In genomic region chr16:31473300-31474052, GRCh38 we compare ENCODE assay signal across 11 cellular contexts. TPM values are rescaled to one million over a fixed set of nuclear protein-coding genes. Genes with fewer than 3 reads are reported as not detected.
DNase-seq lines count a peak whose midpoint lies in the region; TF ChIP-seq lines count a peak whose summit lies in the region.
"Had no signal": no experiment of that assay in that cellular context is flagged by ENCODE, and none has a peak within 500 bp of the region (broad histone marks: within the 10 kb centered on the region; RNA-seq: fewer than 3 reads in every experiment).

No MANE protein-coding gene starts in this region.

- no peaks in the 10 kb centered on the region for H3K27me3 ChIP-seq in mammary epithelial cell (ENCODE audit: insufficient read depth, low read length)
- H3K27me3 ChIP-seq in ascending aorta = no peaks in the 10 kb centered on the region
- no peaks in the 10 kb centered on the region for H3K27me3 ChIP-seq in transverse colon

- no peak overlapping the region for H3K27ac ChIP-seq in mammary epithelial cell (ENCODE audit: insufficient read depth, low read depth, low read length)
- peak overlapping the region; percentile 96 to 100 for H3K27ac ChIP-seq in ascending aorta
- H3K27ac ChIP-seq in transverse colon = peak overlapping the region; percentile 90 to 98 (median 93)

- H3K36me3 ChIP-seq in mammary epithelial cell (ENCODE audit: insufficient read depth, low read length) = peaks cover 10% of the 10 kb centered on the region
- H3K36me3 ChIP-seq in ascending aorta = peaks cover 49 to 54% of the 10 kb centered on the region in 2 donors
- H3K36me3 ChIP-seq in transverse colon = no peaks in the 10 kb centered on the region

- no peaks in the 10 kb centered on the region for H3K9me3 Mint-ChIP-seq in MCF 10A (ENCODE audit: unreplicated experiment)
- H3K9me3 Mint-ChIP-seq in mesothelial cell of epicardium = no peaks in the 10 kb centered on the region

- WGBS in mammary epithelial cell (ENCODE audit: low coverage, missing lambda C conversion rate) = 87% methylated on average over 14 of the region's 17 CpGs
- WGBS in transverse colon (ENCODE audit: low coverage in 1 of 2), 2 donors = 87% methylated on average over 17 of the region's 17 CpGs; no CpG with 5 or more reads in 1 of the 2 donors

- dilution Hi-C loops in mammary epithelial cell (cut with HindIII; ENCODE audit: low sequenced_read_pairs) = loop anchor here (25.0 kb wide), 1 partner anchor 286 kb away; the partner anchor contains the start of gene FUS

- no peak overlapping the region for H3K4me3 ChIP-seq in mammary epithelial cell (replicated peaks in 1 of 3; ENCODE audit: insufficient read depth in 1 of 3, low read depth in 2 of 3, low read length in 3 of 3)
- peak overlapping the region; percentile 30 to 91 for H3K4me3 ChIP-seq in ascending aorta
- H3K4me3 ChIP-seq in transverse colon = peak overlapping the region in 2 of 4 donors; percentile 58 to 65
- H3K4me3 ChIP-seq: GM12878 had no signal

- DNase-seq in MCF 10A (ENCODE audit: unreplicated experiment) (no peak), mammary epithelial cell (no peak), ascending aorta (ENCODE audit: low spot score in 2 of 2) (no peak), mesothelial cell of epicardium (ENCODE audit: low spot score in 2 of 2, unreplicated experiment in 2 of 2) (no peak), transverse colon (no peak), kidney glomerular epithelial cell (lab: John Stamatoyannopoulos, UW) (no peak), islet precursor cell (no peak), NCI-H82 treated with DMSO at 0.1 percent for 48 hours (lab: John Stamatoyannopoulos, UW; ENCODE audit: unreplicated experiment) (no peak)
- DNase-seq: NCI-H524 treated with DMSO at 0.1 percent for 48 hours had no signal

- no peak overlapping the region for H3K4me2 ChIP-seq in mammary epithelial cell (ENCODE audit: insufficient read depth, low read depth, low read length)

- H3K4me3 Mint-ChIP-seq in MCF 10A (ENCODE audit: unreplicated experiment) (peak overlapping the region; percentile 91), mesothelial cell of epicardium (peak overlapping the region; percentile 78)

- no peak overlapping the region for H2AFZ ChIP-seq in mammary epithelial cell (ENCODE audit: low read depth, low read length)

- H4K20me1 ChIP-seq in mammary epithelial cell (ENCODE audit: insufficient read depth, low read length) = no peaks in the 10 kb centered on the region

- peak overlapping the region; percentile 22 for H3K27ac Mint-ChIP-seq in MCF 10A (ENCODE audit: low read depth, unreplicated experiment)
- H3K27ac Mint-ChIP-seq in mesothelial cell of epicardium = peak overlapping the region; percentile 71

- H3K27me3 Mint-ChIP-seq in MCF 10A (ENCODE audit: insufficient read depth, unreplicated experiment) = no peaks in the 10 kb centered on the region
- H3K27me3 Mint-ChIP-seq in mesothelial cell of epicardium (ENCODE audit: low read depth) = peaks cover 48% of the 10 kb centered on the region

- no peak for TF ChIP-seq CTCF in MCF 10A (IDR thresholded peaks at IDR 0.05; ENCODE audit: unreplicated experiment)
- no peak for TF ChIP-seq CTCF in mammary epithelial cell (conservative IDR thresholded peaks at IDR 0.05 in 1 of 2, IDR thresholded peaks at IDR 0.05 in 1 of 2; ENCODE audit: extremely low read depth in 1 of 2, insufficient read depth in 1 of 2, low read depth in 1 of 2, low read length in 2 of 2)
- TF ChIP-seq CTCF in ascending aorta (IDR thresholded peaks at IDR 0.05) = no peak
- TF ChIP-seq CTCF in mesothelial cell of epicardium (IDR thresholded peaks at IDR 0.05; ENCODE audit: unreplicated experiment) = no peak
- no peak for TF ChIP-seq CTCF in transverse colon (IDR thresholded peaks at IDR 0.05)

- CTCF ChIA-PET in MCF 10A (lab: Yijun Ruan, JAX) (interaction anchor here (3.5 kb wide), 1 partner anchor 13 kb away, joined by 14 read pairs; no protein-coding TSS in a partner anchor), mammary epithelial cell (lab: Charles Lee; ENCODE audit: low non-redundant PET) (interaction anchor here (0.5 to 0.6 kb wide), 2 partner anchors 13 to 55 kb away, joined by 3 to 12 read pairs; no protein-coding TSS in a partner anchor)

- H3K4me1 ChIP-seq in mammary epithelial cell (ENCODE audit: insufficient read depth, low read length) = peaks cover 8% of the 10 kb centered on the region
- H3K4me1 ChIP-seq in ascending aorta = peaks cover 0 to 26% of the 10 kb centered on the region in 2 donors
- peaks cover 13 to 60% (median 43%) of the 10 kb centered on the region in 4 donors for H3K4me1 ChIP-seq in transverse colon

- intact Hi-C loops in MCF 10A (cut with micrococcal nuclease) (no loop called here), mammary epithelial cell (cut with micrococcal nuclease) (loop anchor here (2.0 kb wide), 2 partner anchors 15 to 395 kb away; partner anchors contain the start of gene ARMC5), ascending aorta (cut with DNase I) (loop anchor here (10.0 kb wide), 1 partner anchor 241 kb away; a partner anchor contains a TSS), transverse colon (cut with DNase I; ENCODE audit: low total_unique reads) (no loop called here)

- H3K9ac ChIP-seq in mammary epithelial cell (ENCODE audit: insufficient read depth, low read length) = no peak overlapping the region

- BruUV-seq in MCF 10A (replicated peaks; lab: Mats Ljungman, UMichigan) (no TSS peak), mammary epithelial cell (replicated peaks; lab: Mats Ljungman, UMichigan) (no TSS peak)

- peaks cover 11% of the 10 kb centered on the region for H3K36me3 Mint-ChIP-seq in MCF 10A (ENCODE audit: insufficient read depth, unreplicated experiment)
- peaks cover 6% of the 10 kb centered on the region for H3K36me3 Mint-ChIP-seq in mesothelial cell of epicardium

- H3K9me3 ChIP-seq in mammary epithelial cell (replicated peaks; ENCODE audit: insufficient read depth, low read length) (no peaks in the 10 kb centered on the region), ascending aorta (no peaks in the 10 kb centered on the region), transverse colon (no peaks in the 10 kb centered on the region)

- no peak for TF ChIP-seq POLR2A in transverse colon (IDR thresholded peaks at IDR 0.05)

- no peak for TF ChIP-seq EP300 in transverse colon (IDR thresholded peaks at IDR 0.05; ENCODE audit: low read depth)

- POLR2A ChIA-PET in MCF 10A (lab: Yijun Ruan, JAX) = no interaction called here

- H3K4me1 Mint-ChIP-seq in MCF 10A (ENCODE audit: insufficient read depth, unreplicated experiment) (peaks cover 22% of the 10 kb centered on the region), mesothelial cell of epicardium (peaks cover 33% of the 10 kb centered on the region)

- in situ Hi-C loops in mammary epithelial cell (cut with MboI; ENCODE audit: low sequenced_read_pairs in 2 of 2) (loop anchor here (10.0 to 25.0 kb wide), 2 partner anchors 221 to 389 kb away; partner anchors contain the start of gene ZNF267 (in 1 of the 2)), transverse colon (cut with MboI; ENCODE audit: low pct_ligation_motif_present in 1 of 4, low pct_unique_long_range_greater_than_20kb in 1 of 4, low sequenced_read_pairs in 3 of 4) (loop anchor here in 2 of 4 donors (25.0 kb wide), 2 partner anchors 414 to 486 kb away; partner anchors contain the start of gene HSD3B7 (in 1 of the 2))

- no peaks in the 10 kb centered on the region for H3K79me2 ChIP-seq in mammary epithelial cell (ENCODE audit: insufficient read depth, low read length)

RNA-seq across cellular contexts. Expression of gene TGFB1I1, which starts 1.5 kb away (rescaled TPM):
- total RNA-seq in MCF 10A (2022) (14.2 and 14.7 TPM in 2 replicates), mammary epithelial cell (10 to 100 TPM; 45.4 to 50.7 TPM), ascending aorta (325 TPM), mesothelial cell of epicardium (35.5 to 39.4 TPM (median 38.1 TPM) in 3 replicates), transverse colon (100 to 1,000 TPM in 1 of 4 donors, 10 to 100 TPM in 3; 43.0 to 102 (median 61.4) TPM)
- 22.7 TPM for polyA plus RNA-seq in mammary epithelial cell
- polyA minus RNA-seq in mammary epithelial cell = 62.4 TPM

RNA-seq across cellular contexts. Expression of gene SLC5A2, which starts 9.4 kb away (rescaled TPM):
- not detected in 2 replicates for total RNA-seq in MCF 10A (2022)
- under 1 TPM in 1 of 2 donors, not detected in 1; 0.66 TPM for total RNA-seq in mammary epithelial cell
- polyA plus RNA-seq in mammary epithelial cell = 0.17 TPM
- not detected for polyA minus RNA-seq in mammary epithelial cell
- total RNA-seq in ascending aorta = 0.53 TPM
- 0.36 to 0.53 TPM (median 0.36 TPM) in 3 replicates for total RNA-seq in mesothelial cell of epicardium
- not detected for total RNA-seq in transverse colon
- total RNA-seq: GM12878 had no signal

RNA-seq across cellular contexts. Expression of gene ARMC5, which starts 14.2 kb away (rescaled TPM):
- total RNA-seq in MCF 10A (2022) (8.1 and 10.1 TPM in 2 replicates), mammary epithelial cell (10 to 100 TPM in 1 of 2 donors, 1 to 10 TPM in 1; 8.7 to 10.7 TPM), ascending aorta (10.0 TPM), mesothelial cell of epicardium (17.0 to 18.5 TPM (median 17.7 TPM) in 3 replicates), transverse colon (10 to 100 TPM in 1 of 4 donors, 1 to 10 TPM in 3; 3.2 to 17.6 (median 8.4) TPM)
- 6.4 TPM for polyA plus RNA-seq in mammary epithelial cell
- polyA minus RNA-seq in mammary epithelial cell = 9.8 TPM

RNA-seq across cellular contexts. Expression of gene ZNF843, which starts 30.9 kb away (rescaled TPM):
- 0.19 and 0.29 TPM in 2 replicates for total RNA-seq in MCF 10A (2022)
- total RNA-seq in mammary epithelial cell = under 1 TPM; 0.09 to 0.17 TPM
- polyA plus RNA-seq in mammary epithelial cell = 0.06 TPM
- not detected for polyA minus RNA-seq in mammary epithelial cell
- total RNA-seq in ascending aorta = 11.7 TPM
- total RNA-seq in mesothelial cell of epicardium = 2.7 to 3.6 TPM (median 3.2 TPM) in 3 replicates
- total RNA-seq in transverse colon = under 1 TPM in 2 of 4 donors, not detected in 2; 0.14 to 0.79 TPM
- total RNA-seq: mononuclear cell had no signal

RNA-seq across cellular contexts. Expression of gene RUSF1, which starts 34.7 kb away (rescaled TPM):
- total RNA-seq in MCF 10A (2022) (72.0 and 88.8 TPM in 2 replicates), mammary epithelial cell (10 to 100 TPM; 40.5 to 46.5 TPM), ascending aorta (80.9 TPM), mesothelial cell of epicardium (78.1 to 88.9 TPM (median 86.2 TPM) in 3 replicates), transverse colon (10 to 100 TPM; 49.2 to 86.5 (median 71.3) TPM)
- polyA plus RNA-seq in mammary epithelial cell = 16.2 TPM
- 22.3 TPM for polyA minus RNA-seq in mammary epithelial cell

Comparison
In these comparisons a context has a peak if more than half of its experiments do, and no peak if none do; other contexts are left out.
1. intact Hi-C loops: an anchor here in mammary epithelial cell (2.0 kb wide) and ascending aorta (10.0 kb wide); none called in MCF 10A and transverse colon.
2. H3K4me3 ChIP-seq: peak in ascending aorta (2 of 2); none in mammary epithelial cell (0 of 3).